In the genomic region with DNA sequence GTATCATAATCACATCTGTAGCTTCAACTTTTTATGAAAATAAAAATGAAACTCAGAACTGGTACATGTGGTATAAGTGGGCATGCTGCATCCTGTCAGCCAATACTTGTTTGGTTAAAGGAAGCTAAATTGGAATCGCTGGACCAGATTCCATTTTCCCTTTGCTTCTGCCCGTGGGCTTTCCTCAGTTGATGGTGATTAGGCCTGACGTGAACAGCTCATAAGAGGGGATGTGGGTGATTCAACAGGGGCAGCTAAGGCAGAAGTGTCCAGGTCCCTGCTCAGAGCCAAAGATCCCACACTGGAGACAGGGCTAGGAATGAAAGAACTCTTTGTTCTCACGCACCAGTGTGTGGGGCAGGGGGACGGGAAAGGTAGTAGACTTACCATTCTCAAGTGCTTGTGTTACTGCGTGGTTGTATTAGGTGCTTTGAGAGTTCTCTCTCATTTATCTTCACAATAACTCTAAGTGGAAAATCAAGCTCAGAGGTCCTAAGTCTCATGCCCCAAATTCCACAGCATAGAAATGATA, we compare ENCODE assay signal across 26 cellular contexts.
DNase-seq lines count a peak whose midpoint lies in the region; ATAC-seq, FAIRE-seq and TF ChIP-seq lines count a peak whose summit lies in the region.
"Had no signal": no experiment of that assay in that cellular context is flagged by ENCODE, and none has a peak within 500 bp of the region (broad histone marks: within the 10 kb centered on the region; RNA-seq: fewer than 3 reads in every experiment).

No MANE protein-coding gene starts in this region.

- no peaks in the 10 kb centered on the region for H3K9me3 Mint-ChIP-seq in osteocyte (ENCODE audit: unreplicated experiment)
- H3K9me3 Mint-ChIP-seq: activated naive CD4-positive, alpha-beta T cell treated with anti-CD3 and anti-CD28 coated beads, Interleukin-2, amount 50 U/mL, for 24 hours; activated T-helper 1 cell treated with anti-CD3 and anti-CD28 coated beads, Interleukin-12 subunit alpha, Interleukin-12 subunit beta, Interleukin-2, Interleukin-4 antibody, amounts not matched to agents 30 ng/mL and 10 ng/mL and 1 ng/mL, durations not matched to agents 14 hours and 24 hours and 36 hours; CD14-positive monocyte had no signal

- CTCF ChIA-PET in GM12878 (lab: Yijun Ruan, JAX), result interaction anchor here (0.5 to 1.4 kb wide), 6 partner anchors 9 to 99 kb away, joined by 3 read pairs; no protein-coding TSS in a partner anchor

- in situ Hi-C loops in GM12878 (cut with MboI), result no loop called here

- no peaks in the 10 kb centered on the region for H3K27me3 ChIP-seq in GM12878 (replicated peaks in 1 of 2; ENCODE audit: control insufficient read depth in 2 of 2, insufficient read depth in 2 of 2, low read length in 1 of 2)
- H3K27me3 ChIP-seq: ascending aorta, sigmoid colon had no signal

- no peak overlapping the region for H3K27ac ChIP-seq in GM12878 (ENCODE audit: control insufficient read depth, insufficient read depth)
- H3K27ac ChIP-seq: ascending aorta, left ventricle myocardium inferior, sigmoid colon had no signal

- H3K9me3 ChIP-seq in GM12878 (replicated peaks; ENCODE audit: control insufficient read depth, insufficient read depth, low read length), result no peaks in the 10 kb centered on the region
- H3K9me3 ChIP-seq: ascending aorta, left ventricle myocardium inferior, mucosa of descending colon, sigmoid colon had no signal

- RAD21 ChIA-PET in GM12878 (lab: Charles Lee; ENCODE audit: unreplicated experiment), result interaction anchor here (0.7 to 1.5 kb wide), 3 partner anchors 56 to 184 kb away, joined by 3 to 4 read pairs (median 3); no protein-coding TSS in a partner anchor

- no peak for DNase-seq in GM12878 (ENCODE audit: low read depth, low spot score)
- no peak for DNase-seq in osteocyte (ENCODE audit: extremely low spot score, unreplicated experiment)
- DNase-seq in stimulated activated naive CD8-positive, alpha-beta T cell treated with anti-CD3 and anti-CD28 coated beads, Interleukin-15, Interleukin-2, amounts not matched to agents 100 U/mL and 50 U/mL, for 24 hours, result no peak
- no peak for DNase-seq in NCI-H187 (lab: John Stamatoyannopoulos, UW)
- DNase-seq: activated CD4-positive, alpha-beta T cell treated with anti-CD3 and anti-CD28 coated beads for 36 hours; erythroblast; foreskin fibroblast; H7; Kasumi-1; left ventricle myocardium inferior; mucosa of descending colon; NCI-H1105; NCI-H446 treated with DMSO at 0.1 percent for 48 hours; PC-9; SIG-M5; sigmoid colon had no signal

- SMC1A ChIA-PET in GM12878 (lab: Charles Lee; ENCODE audit: uncharacterized antibody, unreplicated experiment), result interaction anchor here (1.0 to 1.9 kb wide), 8 partner anchors 9 to 36 kb away, joined by 3 to 7 read pairs (median 5); no protein-coding TSS in a partner anchor

- no peaks in the 10 kb centered on the region for H4K20me1 ChIP-seq in GM12878 (ENCODE audit: control insufficient read depth, insufficient read depth)

- no TSS peak for BruUV-seq in GM12878 (replicated peaks; lab: Mats Ljungman, UMichigan)

- no peak overlapping the region for H3K4me2 ChIP-seq in GM12878 (ENCODE audit: control insufficient read depth, insufficient read depth)
- H3K4me2 ChIP-seq: PC-9 had no signal

- no peak for TF ChIP-seq RAD21 in GM12878 (IDR thresholded peaks at IDR 0.05; ENCODE audit: insufficient read depth, low read depth, low read length)

- TF ChIP-seq POLR2A in GM12878 (IDR thresholded peaks at IDR 0.05; ENCODE audit: low read depth, low read length), result no peak

- H3K4me1 Mint-ChIP-seq in osteocyte (ENCODE audit: unreplicated experiment), result peaks cover 33% of the 10 kb centered on the region
- H3K4me1 Mint-ChIP-seq: activated CD4-positive, alpha-beta T cell treated with anti-CD3 and anti-CD28 coated beads for 36 hours; activated naive CD4-positive, alpha-beta T cell treated with anti-CD3 and anti-CD28 coated beads, Interleukin-2, amount 50 U/mL, for 24 hours; CD14-positive monocyte had no signal

- intact Hi-C loops in GM12878 (cut with micrococcal nuclease; ENCODE audit: unreplicated experiment), result no loop called here

- H3K27me3 Mint-ChIP-seq in osteocyte (ENCODE audit: unreplicated experiment), result no peaks in the 10 kb centered on the region
- H3K27me3 Mint-ChIP-seq: activated naive CD4-positive, alpha-beta T cell treated with anti-CD3 and anti-CD28 coated beads, Interleukin-2, amount 50 U/mL, for 24 hours had no signal

- no peak for TF ChIP-seq EP300 in GM12878 (IDR thresholded peaks at IDR 0.05; ENCODE audit: borderline replicate concordance in 1 of 2, control insufficient read depth in 1 of 2, low read depth in 2 of 2, low read length in 2 of 2)

- no peak overlapping the region for H3K4me3 ChIP-seq in GM12878
- H3K4me3 ChIP-seq: ascending aorta, left ventricle myocardium inferior, mucosa of descending colon, PC-9, sigmoid colon had no signal

- FAIRE-seq in GM12878 (lab: Jason Lieb, UNC), result no peak
- FAIRE-seq: G401.6, HTR-8/SVneo had no signal

- no peak overlapping the region for H3K4me3 Mint-ChIP-seq in osteocyte (ENCODE audit: unreplicated experiment)
- H3K4me3 Mint-ChIP-seq: activated CD4-positive, alpha-beta T cell treated with anti-CD3 and anti-CD28 coated beads for 36 hours; activated naive CD4-positive, alpha-beta T cell treated with anti-CD3 and anti-CD28 coated beads, Interleukin-2, amount 50 U/mL, for 24 hours; activated T-helper 1 cell treated with anti-CD3 and anti-CD28 coated beads, Interleukin-12 subunit alpha, Interleukin-12 subunit beta, Interleukin-2, Interleukin-4 antibody, amounts not matched to agents 30 ng/mL and 10 ng/mL and 1 ng/mL, durations not matched to agents 14 hours and 24 hours and 36 hours; CD14-positive monocyte had no signal

- H3K27ac Mint-ChIP-seq in osteocyte (ENCODE audit: unreplicated experiment), result peak overlapping the region; percentile 44
- H3K27ac Mint-ChIP-seq: activated CD4-positive, alpha-beta T cell treated with anti-CD3 and anti-CD28 coated beads for 36 hours; activated naive CD4-positive, alpha-beta T cell treated with anti-CD3 and anti-CD28 coated beads, Interleukin-2, amount 50 U/mL, for 24 hours; activated T-helper 1 cell treated with anti-CD3 and anti-CD28 coated beads, Interleukin-12 subunit alpha, Interleukin-12 subunit beta, Interleukin-2, Interleukin-4 antibody, amounts not matched to agents 30 ng/mL and 10 ng/mL and 1 ng/mL, durations not matched to agents 14 hours and 24 hours and 36 hours; CD14-positive monocyte had no signal

- POLR2A ChIA-PET in GM12878 (lab: Charles Lee), result interaction anchor here (0.6 kb wide), 1 partner anchor 19 kb away, joined by 3 read pairs; no protein-coding TSS in a partner anchor

- ATAC-seq in GM18867 (IDR thresholded peaks at IDR 0.05; ENCODE audit: unreplicated experiment) (peak; percentile 70), HG03432 (IDR thresholded peaks at IDR 0.05; ENCODE audit: unreplicated experiment) (peak; percentile 54), GM12878 (peak; percentile 67), HG02852 (IDR thresholded peaks at IDR 0.05; ENCODE audit: unreplicated experiment) (no peak), HG02870 (IDR thresholded peaks at IDR 0.05; ENCODE audit: unreplicated experiment) (no peak)
- ATAC-seq in stimulated activated naive CD8-positive, alpha-beta T cell treated with anti-CD3 and anti-CD28 coated beads, Interleukin-15, Interleukin-2, amounts not matched to agents 100 U/mL and 50 U/mL, for 24 hours, result no peak
- ATAC-seq: activated CD4-positive, alpha-beta T cell treated with anti-CD3 and anti-CD28 coated beads for 36 hours; mucosa of descending colon had no signal

- H3K4me1 ChIP-seq in GM12878 (ENCODE audit: control insufficient read depth, insufficient read depth, low read length), result no peaks in the 10 kb centered on the region

- H3K9ac ChIP-seq in GM12878 (ENCODE audit: control insufficient read depth, insufficient read depth, low read length), result no peak overlapping the region

- H2AFZ ChIP-seq in GM12878 (ENCODE audit: control insufficient read depth, low read depth, low read length), result no peak overlapping the region
- H2AFZ ChIP-seq: PC-9 had no signal

- 37% methylated on average over 5 of the region's 6 CpGs for WGBS in GM12878 (ENCODE audit: insufficient coverage, insufficient replicate concordance, low lambda C conversion rate, missing lambda C conversion rate)

- no peaks in the 10 kb centered on the region for H3K79me2 ChIP-seq in GM12878 (ENCODE audit: control insufficient read depth, insufficient read depth, low read length)

- TF ChIP-seq CTCF in GM12878 (IDR thresholded peaks at IDR 0.05 in 2 of 3, conservative IDR thresholded peaks at IDR 0.05 in 1 of 3; ENCODE audit: control insufficient read depth in 2 of 3, extremely low read depth in 1 of 3, insufficient read depth in 1 of 3, low read depth in 3 of 3, low read length in 3 of 3) (no peak), osteocyte (IDR thresholded peaks at IDR 0.05) (no peak)

- no peaks in the 10 kb centered on the region for H3K36me3 Mint-ChIP-seq in osteocyte (ENCODE audit: unreplicated experiment)
- H3K36me3 Mint-ChIP-seq: activated naive CD4-positive, alpha-beta T cell treated with anti-CD3 and anti-CD28 coated beads, Interleukin-2, amount 50 U/mL, for 24 hours; CD14-positive monocyte had no signal

- no peaks in the 10 kb centered on the region for H3K36me3 ChIP-seq in GM12878 (ENCODE audit: control insufficient read depth in 2 of 2, insufficient read depth in 2 of 2, low read length in 1 of 2)
- H3K36me3 ChIP-seq: ascending aorta, left ventricle myocardium inferior, sigmoid colon had no signal

TF ChIP-seq in GM12878, 131 proteins besides CTCF, POLR2A, EP300 and RAD21 (continues in another document):
- TF ChIP-seq FOXM1 (IDR thresholded peaks at IDR 0.05; ENCODE audit: low read depth, low read length) (no peak), IKZF1 (conservative IDR thresholded peaks at IDR 0.05) (peak; percentile 36; the same call in 1 of the 2 replicates), ZNF622 (IDR thresholded peaks at IDR 0.05) (no peak), YBX1 (IDR thresholded peaks at IDR 0.05) (no peak), MEF2A (IDR thresholded peaks at IDR 0.05; ENCODE audit: insufficient read depth, low read depth, low read length) (no peak), BCL11A (IDR thresholded peaks at IDR 0.05; ENCODE audit: low read depth, low read length) (no peak), SPI1 (IDR thresholded peaks at IDR 0.05; ENCODE audit: borderline replicate concordance, insufficient read depth, low read depth, low read length) (no peak)
- TF ChIP-seq, protein P1, sequence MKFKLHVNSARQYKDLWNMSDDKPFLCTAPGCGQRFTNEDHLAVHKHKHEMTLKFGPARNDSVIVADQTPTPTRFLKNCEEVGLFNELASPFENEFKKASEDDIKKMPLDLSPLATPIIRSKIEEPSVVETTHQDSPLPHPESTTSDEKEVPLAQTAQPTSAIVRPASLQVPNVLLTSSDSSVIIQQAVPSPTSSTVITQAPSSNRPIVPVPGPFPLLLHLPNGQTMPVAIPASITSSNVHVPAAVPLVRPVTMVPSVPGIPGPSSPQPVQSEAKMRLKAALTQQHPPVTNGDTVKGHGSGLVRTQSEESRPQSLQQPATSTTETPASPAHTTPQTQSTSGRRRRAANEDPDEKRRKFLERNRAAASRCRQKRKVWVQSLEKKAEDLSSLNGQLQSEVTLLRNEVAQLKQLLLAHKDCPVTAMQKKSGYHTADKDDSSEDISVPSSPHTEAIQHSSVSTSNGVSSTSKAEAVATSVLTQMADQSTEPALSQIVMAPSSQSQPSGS (IDR thresholded peaks at IDR 0.05; ENCODE audit: low read length), result no peak

Comparison
In these comparisons a context has a peak if more than half of its experiments do, and no peak if none do; other contexts are left out.
1. ATAC-seq: peak in GM18867 (single experiment), HG03432 (single experiment) and GM12878 (single experiment); none in HG02852 (single experiment), stimulated activated naive CD8-positive, alpha-beta T cell treated with anti-CD3 and anti-CD28 coated beads, Interleukin-15, Interleukin-2, amounts not matched to agents 100 U/mL and 50 U/mL, for 24 hours (single experiment) and HG02870 (single experiment).